Comparison of ENCODE assay signal across 31 cellular contexts in the genomic region with DNA sequence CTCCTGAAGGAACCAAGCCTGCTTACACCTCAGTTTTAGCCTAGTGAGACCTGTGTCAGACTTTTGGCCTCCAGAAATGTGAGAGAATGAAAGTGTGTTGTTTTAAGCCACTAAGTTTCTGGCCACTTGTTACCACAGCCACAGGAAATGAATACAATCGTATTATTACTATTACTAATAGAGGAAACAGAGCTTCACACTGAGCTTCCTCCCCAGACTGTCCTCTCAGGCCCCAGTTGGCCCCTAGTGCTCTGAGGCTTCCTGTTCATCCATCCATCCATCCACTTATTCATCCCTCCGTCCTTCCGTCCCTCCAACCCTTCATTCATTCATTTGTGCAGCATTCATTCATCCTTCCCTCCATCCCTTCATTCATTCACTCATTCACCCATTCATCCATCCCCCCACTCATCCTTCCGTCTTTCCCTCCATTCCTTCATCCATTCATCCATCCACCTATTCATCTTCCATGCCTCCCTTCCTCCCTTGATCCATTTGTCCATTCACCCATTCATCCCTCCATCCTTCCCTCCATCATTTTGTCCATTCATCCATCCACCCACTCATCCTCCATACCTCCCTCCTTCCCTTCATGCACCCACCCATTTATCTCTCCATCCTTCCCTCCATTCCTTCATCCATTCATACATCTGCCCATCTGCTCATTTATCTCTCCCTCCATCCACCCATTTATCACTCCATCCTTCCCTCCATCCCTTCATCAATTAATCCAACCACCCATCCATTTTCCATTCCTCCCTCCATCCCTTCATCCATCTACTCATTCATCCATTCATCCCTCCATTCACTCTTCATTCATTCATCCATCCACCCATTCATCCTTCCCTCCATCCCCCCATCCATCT.
"Had no signal": no experiment of that assay in that cellular context is flagged by ENCODE, and none has a peak within 500 bp of the region (broad histone marks: within the 10 kb centered on the region; RNA-seq: fewer than 3 reads in every experiment).

No MANE protein-coding gene starts in this region.

- H3K36me3 ChIP-seq: ascending aorta, cardiac muscle cell had no signal

- FAIRE-seq: TTC549 had no signal

- H3K4me3 ChIP-seq: ascending aorta, cardiac muscle cell had no signal

- H3K9me3 ChIP-seq: ascending aorta had no signal

- ATAC-seq: activated CD8-positive, alpha-beta T cell treated with anti-CD3 and anti-CD28 coated beads for 36 hours; activated naive CD8-positive, alpha-beta T cell treated with anti-CD3 and anti-CD28 coated beads, Interleukin-2, amount 50 U/mL, for 24 hours; activated T-cell treated with anti-CD3 and anti-CD28 coated beads, Interleukin-2, amount 50 U/mL, for 4 hours; activated T-cell treated with anti-CD3 and anti-CD28 coated beads, Interleukin-2, amount 50 U/mL, for 72 hours; activated T-helper 17 cell treated with anti-CD3 and anti-CD28 coated beads, Interleukin-2, amount 50 U/mL, for 72 hours had no signal

- DNase-seq: activated B cell treated with CpG ODN at 0.5 μM for 24 hours; activated CD4-positive, alpha-beta memory T cell treated with anti-CD3 and anti-CD28 coated beads for 36 hours; activated CD4-positive, alpha-beta T cell treated with anti-CD3 and anti-CD28 coated beads for 4 hours; activated CD4-positive, alpha-beta T cell treated with anti-CD3 and anti-CD28 coated beads, Interleukin-2, amount 10 ng/mL, durations not matched to agents 24 days and 14 days; activated CD4-positive, alpha-beta T cell treated with anti-CD3 and anti-CD28 coated beads, Interleukin-2, amount 50 U/mL, for 1 hour; activated CD4-positive, alpha-beta T cell treated with anti-CD3 and anti-CD28 coated beads, Interleukin-2, amount 50 U/mL, for 4 hours; activated CD4-positive, CD25-positive, alpha-beta regulatory T cell treated with anti-CD3 and anti-CD28 coated beads, Interleukin-2, amount 50 U/mL, for 72 hours; activated CD8-positive, alpha-beta memory T cell treated with anti-CD3 and anti-CD28 coated beads, Interleukin-2, amount 50 U/mL, for 4 hours; activated CD8-positive, alpha-beta T cell treated with anti-CD3 and anti-CD28 coated beads for 36 hours; activated effector memory CD4-positive, alpha-beta T cell treated with anti-CD3 and anti-CD28 coated beads, Interleukin-2, amount 50 U/mL, for 16 hours; activated gamma-delta T cell treated with Interleukin-2 at 50 U/mL for 16 hours; activated naive CD4-positive, alpha-beta T cell; activated naive CD4-positive, alpha-beta T cell treated with anti-CD3 and anti-CD28 coated beads, Interleukin-2, amount 10 ng/mL, durations not matched to agents 7 days and 5 days; activated naive CD8-positive, alpha-beta T cell treated with anti-CD3 and anti-CD28 coated beads, Interleukin-2, amount 10 ng/mL, durations not matched to agents 7 days and 5 days; activated naive CD8-positive, alpha-beta T cell treated with anti-CD3 and anti-CD28 coated beads, Interleukin-2, amount 50 U/mL, for 24 hours; activated T-cell treated with anti-CD3 and anti-CD28 coated beads for 4 hours; activated T-cell treated with anti-CD3 and anti-CD28 coated beads, Interleukin-2, amount 50 U/mL, for 1 hour; activated T-cell treated with anti-CD3 and anti-CD28 coated beads, Interleukin-2, amount 50 U/mL, for 4 hours; activated T-cell treated with anti-CD3 and anti-CD28 coated beads, Interleukin-2, amount 50 U/mL, for 72 hours; amygdala; anterior cingulate cortex; caudate nucleus; cerebellar nuclear complex; T-helper 1 cell; T-helper 2 cell; T-helper 9 cell had no signal

- H3K27ac ChIP-seq: ascending aorta, cardiac muscle cell, VCaP had no signal

- H3K27me3 ChIP-seq: ascending aorta, cardiac muscle cell had no signal
